In genomic region chr20:19283503-19283902, GRCh38 we compare ENCODE assay signal across 20 cellular contexts.
A peak's percentile ranks its signal among the peaks of the same experiment; 100 is the strongest.
DNase-seq lines count a peak whose midpoint lies in the region; ATAC-seq and TF ChIP-seq lines count a peak whose summit lies in the region.
"Had no signal": no experiment of that assay in that cellular context is flagged by ENCODE, and none has a peak within 500 bp of the region (broad histone marks: within the 10 kb centered on the region; RNA-seq: fewer than 3 reads in every experiment).

No MANE protein-coding gene starts in this region.

- CTCF ChIA-PET in CD8-positive, alpha-beta memory T cell (lab: Charles Lee), result interaction anchor here (1.0 kb wide), 1 partner anchor 65 kb away, joined by 3 read pairs; no protein-coding TSS in a partner anchor

- intact Hi-C loops in left ventricle myocardium inferior (cut with micrococcal nuclease), result no loop called here
- intact Hi-C loops in sigmoid colon (cut with DNase I), result loop anchor here (5.0 kb wide), 1 partner anchor 51 kb away; no protein-coding TSS in a partner anchor

- peaks cover 28% of the 10 kb centered on the region for H3K4me1 Mint-ChIP-seq in type B pancreatic cell (ENCODE audit: unreplicated experiment)
- no peaks in the 10 kb centered on the region for H3K4me1 Mint-ChIP-seq in CD8-positive, alpha-beta memory T cell
- H3K4me1 Mint-ChIP-seq: CD4-positive, alpha-beta memory T cell had no signal

- ATAC-seq in GM21529 (IDR thresholded peaks at IDR 0.05; ENCODE audit: unreplicated experiment), result no peak
- ATAC-seq: A549, GM12878 had no signal

- H3K4me3 ChIP-seq in right atrium auricular region (no peak overlapping the region), left ventricle myocardium inferior (no peak overlapping the region), sigmoid colon (no peak overlapping the region)
- H3K4me3 ChIP-seq in CD8-positive, alpha-beta memory T cell (ENCODE audit: low read length), result no peak overlapping the region
- H3K4me3 ChIP-seq: A549, BLaER1, GM12878, GM23248 had no signal

- peak overlapping the region; percentile 82 for H3K27ac Mint-ChIP-seq in type B pancreatic cell
- H3K27ac Mint-ChIP-seq in CD8-positive, alpha-beta memory T cell, result no peak overlapping the region
- H3K27ac Mint-ChIP-seq: CD4-positive, alpha-beta memory T cell had no signal

- no peaks in the 10 kb centered on the region for H3K9me3 ChIP-seq in right atrium auricular region
- no peaks in the 10 kb centered on the region for H3K9me3 ChIP-seq in left ventricle myocardium inferior (replicated peaks)
- H3K9me3 ChIP-seq in sigmoid colon, result no peaks in the 10 kb centered on the region
- H3K9me3 ChIP-seq in CD8-positive, alpha-beta memory T cell (ENCODE audit: low read length), result no peaks in the 10 kb centered on the region
- H3K9me3 ChIP-seq: A549, BLaER1 had no signal

- POLR2A ChIA-PET in CD8-positive, alpha-beta memory T cell (lab: Charles Lee), result no interaction called here

- no peaks in the 10 kb centered on the region for H3K36me3 ChIP-seq in right atrium auricular region
- no peaks in the 10 kb centered on the region for H3K36me3 ChIP-seq in left ventricle myocardium inferior
- H3K36me3 ChIP-seq in sigmoid colon, result peaks cover 0 to 5% (median 0%) of the 10 kb centered on the region in 4 donors
- no peaks in the 10 kb centered on the region for H3K36me3 ChIP-seq in CD8-positive, alpha-beta memory T cell (ENCODE audit: insufficient read depth, low read length)
- H3K36me3 ChIP-seq: BLaER1 had no signal

- TF ChIP-seq POLR2A in sigmoid colon (IDR thresholded peaks at IDR 0.05), result no peak

- H3K27ac ChIP-seq in right atrium auricular region (no peak overlapping the region), left ventricle myocardium inferior (replicated peaks) (no peak overlapping the region), sigmoid colon (peak overlapping the region in 3 of 4 donors; percentile 69 to 74 (median 70))
- no peak overlapping the region for H3K27ac ChIP-seq in CD8-positive, alpha-beta memory T cell (ENCODE audit: low read depth, low read length)
- H3K27ac ChIP-seq: 22Rv1, A549, BLaER1, GM23248, HL-60 had no signal

- no peak for TF ChIP-seq EP300 in sigmoid colon (IDR thresholded peaks at IDR 0.05)

- peak; percentile 21 for DNase-seq in right atrium auricular region (ENCODE audit: low spot score)
- no peak for DNase-seq in left ventricle myocardium inferior
- DNase-seq in sigmoid colon, result no peak
- no peak for DNase-seq in type B pancreatic cell (ENCODE audit: extremely low spot score, unreplicated experiment)
- DNase-seq in AML-193 (lab: John Stamatoyannopoulos, UW), result no peak
- no peak for DNase-seq in CD8-positive, alpha-beta memory T cell
- DNase-seq: CD4-positive, alpha-beta memory T cell; DMS 273 treated with DMSO at 0.1 percent for 48 hours; DMS53; DND-41; EL; GM23248; HCEC 1CT had no signal

- TF ChIP-seq CTCF in right atrium auricular region (IDR thresholded peaks at IDR 0.05), result no peak
- no peak for TF ChIP-seq CTCF in left ventricle myocardium inferior (IDR thresholded peaks at IDR 0.05; ENCODE audit: borderline replicate concordance)
- TF ChIP-seq CTCF in sigmoid colon (IDR thresholded peaks at IDR 0.05), result no peak
- no peak for TF ChIP-seq CTCF in type B pancreatic cell (conservative IDR thresholded peaks at IDR 0.05)

- peak overlapping the region; percentile 48 for H3K4me3 Mint-ChIP-seq in type B pancreatic cell
- H3K4me3 Mint-ChIP-seq in CD8-positive, alpha-beta memory T cell, result no peak overlapping the region
- H3K4me3 Mint-ChIP-seq: CD14-positive monocyte; CD4-positive, alpha-beta memory T cell had no signal

- peaks cover 3% of the 10 kb centered on the region for H3K27me3 Mint-ChIP-seq in type B pancreatic cell
- H3K27me3 Mint-ChIP-seq in CD8-positive, alpha-beta memory T cell, result peaks cover 0 to 2% of the 10 kb centered on the region in 2 donors
- H3K27me3 Mint-ChIP-seq: CD4-positive, alpha-beta memory T cell had no signal

- H3K9me3 Mint-ChIP-seq in type B pancreatic cell, result no peaks in the 10 kb centered on the region
- H3K9me3 Mint-ChIP-seq in CD8-positive, alpha-beta memory T cell, result no peaks in the 10 kb centered on the region

- 56 to 76% methylated on average over 3 of the region's 3 CpGs for WGBS in sigmoid colon, 2 donors

- H3K36me3 Mint-ChIP-seq in type B pancreatic cell, result peaks cover 13% of the 10 kb centered on the region
- no peaks in the 10 kb centered on the region for H3K36me3 Mint-ChIP-seq in CD8-positive, alpha-beta memory T cell
- H3K36me3 Mint-ChIP-seq: CD14-positive monocyte; CD4-positive, alpha-beta memory T cell had no signal

- no peaks in the 10 kb centered on the region for H3K4me1 ChIP-seq in right atrium auricular region
- H3K4me1 ChIP-seq in left ventricle myocardium inferior, result peaks cover 6% of the 10 kb centered on the region
- peaks cover 0 to 42% (median 38%) of the 10 kb centered on the region in 4 donors for H3K4me1 ChIP-seq in sigmoid colon
- no peaks in the 10 kb centered on the region for H3K4me1 ChIP-seq in CD8-positive, alpha-beta memory T cell (ENCODE audit: insufficient read depth, low read length)
- H3K4me1 ChIP-seq: A549, BLaER1 had no signal

- no peaks in the 10 kb centered on the region for H3K27me3 ChIP-seq in right atrium auricular region
- H3K27me3 ChIP-seq in left ventricle myocardium inferior (ENCODE audit: low read depth), result peaks cover 14% of the 10 kb centered on the region
- no peaks in the 10 kb centered on the region for H3K27me3 ChIP-seq in sigmoid colon
- H3K27me3 ChIP-seq in CD8-positive, alpha-beta memory T cell (ENCODE audit: insufficient read depth, low read length, poor library complexity, severe bottlenecking), result no peaks in the 10 kb centered on the region
- H3K27me3 ChIP-seq: BLaER1 had no signal

Comparison
In these comparisons a context has a peak if more than half of its experiments do, and no peak if none do; other contexts are left out.
1. H3K27ac ChIP-seq: peak in sigmoid colon (3 of 4); none in right atrium auricular region (0 of 2), left ventricle myocardium inferior (single experiment) and CD8-positive, alpha-beta memory T cell (single experiment).